In genomic region chr1:87147851-87148250, GRCh38 we compare ENCODE assay signal across 33 cellular contexts.
A peak's percentile ranks its signal among the peaks of the same experiment; 100 is the strongest.
DNase-seq lines count a peak whose midpoint lies in the region; ATAC-seq and TF ChIP-seq lines count a peak whose summit lies in the region.
"Had no signal": no experiment of that assay in that cellular context is flagged by ENCODE, and none has a peak within 500 bp of the region (broad histone marks: within the 10 kb centered on the region; RNA-seq: fewer than 3 reads in every experiment).

No MANE protein-coding gene starts in this region.

- no peak overlapping the region for H2BK5ac ChIP-seq in trophoblast cell (ENCODE audit: low read depth, low read length, poor library complexity)

- H3K9ac ChIP-seq in trophoblast cell (ENCODE audit: low read length): no peak overlapping the region
- H3K9ac ChIP-seq in stomach smooth muscle (ENCODE audit: low read length in 2 of 2): no peak overlapping the region
- H3K9ac ChIP-seq: BLaER1; BLaER1 treated with 17β-estradiol and CSF1 and Interleukin-3, amounts not matched to agents 10 nM and 100 nM had no signal

- H2BK120ac ChIP-seq in trophoblast cell (ENCODE audit: insufficient read depth, low read length, poor library complexity): no peak overlapping the region

- peak overlapping the region; percentile 57 for H4K91ac ChIP-seq in trophoblast cell (ENCODE audit: low read depth, low read length)

- H3K4me1 ChIP-seq in trophoblast cell (ENCODE audit: control insufficient read depth in 1 of 2, insufficient read depth in 2 of 2, low read length in 2 of 2) (peaks cover 14 to 18% of the 10 kb centered on the region in 2 experiments), stomach smooth muscle (ENCODE audit: control insufficient read depth, insufficient read depth, low read length) (peaks cover 36% of the 10 kb centered on the region), vagina (peaks cover 33% of the 10 kb centered on the region)
- H3K4me1 ChIP-seq: A549, Caco-2 had no signal

- no peaks in the 10 kb centered on the region for H3K79me2 ChIP-seq in trophoblast cell (ENCODE audit: control insufficient read depth, insufficient read depth, low read length, poor library complexity)

- no peak overlapping the region for H3K18ac ChIP-seq in trophoblast cell (ENCODE audit: low read length)

- no peak overlapping the region for H4K8ac ChIP-seq in trophoblast cell (ENCODE audit: low read depth, low read length)

- H3K14ac ChIP-seq in trophoblast cell (ENCODE audit: low read length): no peak overlapping the region

- no peaks in the 10 kb centered on the region for H3K9me3 ChIP-seq in trophoblast cell (ENCODE audit: insufficient read depth, low read depth, low read length)
- H3K9me3 ChIP-seq in stomach smooth muscle (ENCODE audit: control insufficient read depth in 2 of 2, low read length in 2 of 2): no peaks in the 10 kb centered on the region
- H3K9me3 ChIP-seq in vagina: no peaks in the 10 kb centered on the region
- H3K9me3 ChIP-seq: A549; BE2C; BLaER1; BLaER1 treated with 17β-estradiol and CSF1 and Interleukin-3, amounts not matched to agents 10 nM and 100 nM; Caco-2 had no signal

- CTCF ChIA-PET in T-cell (lab: Charles Lee): interaction anchor here in 1 of 2 donors (0.8 kb wide), 1 partner anchor 16 kb away, joined by 4 read pairs; no protein-coding TSS in a partner anchor

- peak; percentile 27 for DNase-seq in DMS53 (lab: John Stamatoyannopoulos, UW)
- DNase-seq in DMS53 treated with DMSO at 0.1 percent for 48 hours (lab: John Stamatoyannopoulos, UW; ENCODE audit: unreplicated experiment): no peak
- DNase-seq in trophoblast cell: peak; percentile 48 to 91
- no peak for DNase-seq in vagina (ENCODE audit: extremely low spot score in 2 of 2)
- no peak for DNase-seq in T-helper 1 cell
- no peak for DNase-seq in NCI-H226
- DNase-seq in T-cell: no peak
- DNase-seq: 8988T; ACHN; BE2C; C1 segment of cervical spinal cord; Caco-2; Calu3; CD4-positive, alpha-beta memory T cell; CD4-positive, alpha-beta T cell; CD4-positive, CD25-positive, alpha-beta regulatory T cell; CD8-positive, alpha-beta memory T cell; CD8-positive, alpha-beta T cell; COR-L47; DMS 273 treated with DMSO at 0.1 percent for 48 hours; DMS153; DMS79; DMS79 treated with DMSO at 0.1 percent for 48 hours; DND-41; EL had no signal

- no peaks in the 10 kb centered on the region for H3K9me3 Mint-ChIP-seq in T-cell
- H3K9me3 Mint-ChIP-seq: CD4-positive, alpha-beta T cell; CD8-positive, alpha-beta T cell had no signal

- H3K4me1 Mint-ChIP-seq in T-cell: peaks cover 12 to 13% (median 12%) of the 10 kb centered on the region in 3 donors

- POLR2A ChIA-PET in T-cell (lab: Charles Lee): interaction anchor here in 1 of 2 donors (0.6 kb wide), 1 partner anchor 1059 kb away, joined by 3 read pairs; no protein-coding TSS in a partner anchor

- TF ChIP-seq CTCF in vagina (IDR thresholded peaks at IDR 0.05): no peak

- H3K4me3 Mint-ChIP-seq in T-cell: no peak overlapping the region
- H3K4me3 Mint-ChIP-seq: B cell; CD4-positive, alpha-beta memory T cell; CD4-positive, alpha-beta T cell; CD4-positive, CD25-positive, alpha-beta regulatory T cell; CD8-positive, alpha-beta memory T cell; CD8-positive, alpha-beta T cell had no signal

- H3K36me3 ChIP-seq in trophoblast cell (ENCODE audit: control insufficient read depth in 1 of 2, insufficient read depth in 2 of 2, low read length in 2 of 2) (no peaks in the 10 kb centered on the region), stomach smooth muscle (ENCODE audit: control insufficient read depth in 2 of 2, insufficient read depth in 2 of 2, low read length in 2 of 2) (no peaks in the 10 kb centered on the region), vagina (no peaks in the 10 kb centered on the region)
- H3K36me3 ChIP-seq: BE2C; BLaER1; BLaER1 treated with 17β-estradiol and CSF1 and Interleukin-3, amounts not matched to agents 10 nM and 100 nM had no signal

- H3K27ac ChIP-seq in trophoblast cell (ENCODE audit: low read depth, low read length) (no peak overlapping the region), stomach smooth muscle (ENCODE audit: low read length) (peak overlapping the region; percentile 25), vagina (peak overlapping the region; percentile 64)
- H3K27ac ChIP-seq: 22Rv1, A549, BLaER1, C4-2B had no signal

- H2AFZ ChIP-seq in trophoblast cell (ENCODE audit: insufficient read depth, low read length, poor library complexity): no peak overlapping the region

- H3K27me3 ChIP-seq in trophoblast cell (ENCODE audit: insufficient read depth, low read length) (no peaks in the 10 kb centered on the region), stomach smooth muscle (ENCODE audit: control insufficient read depth in 1 of 2, insufficient read depth in 2 of 2, low read length in 2 of 2) (no peaks in the 10 kb centered on the region), vagina (no peaks in the 10 kb centered on the region)
- H3K27me3 ChIP-seq: BE2C; BLaER1; BLaER1 treated with 17β-estradiol and CSF1 and Interleukin-3, amounts not matched to agents 10 nM and 100 nM had no signal

- no peak overlapping the region for H3K23ac ChIP-seq in trophoblast cell (ENCODE audit: low read length)

- H4K12ac ChIP-seq in trophoblast cell (ENCODE audit: low read depth, low read length): no peak overlapping the region

- no peaks in the 10 kb centered on the region for H3K36me3 Mint-ChIP-seq in T-cell
- H3K36me3 Mint-ChIP-seq: CD14-positive monocyte; CD4-positive, alpha-beta memory T cell; CD8-positive, alpha-beta memory T cell; CD8-positive, alpha-beta T cell had no signal

- intact Hi-C loops in vagina (cut with DNase I): no loop called here

- no peak overlapping the region for H3K4me2 ChIP-seq in trophoblast cell (ENCODE audit: low read length)
- H3K4me2 ChIP-seq: A549, BLaER1 had no signal

- H3K79me1 ChIP-seq in trophoblast cell (ENCODE audit: low read length): peaks cover 24% of the 10 kb centered on the region

- no peak overlapping the region for H3K27ac Mint-ChIP-seq in T-cell
- H3K27ac Mint-ChIP-seq: B cell; CD4-positive, alpha-beta memory T cell; CD4-positive, alpha-beta T cell; CD4-positive, CD25-positive, alpha-beta regulatory T cell; CD8-positive, alpha-beta memory T cell; CD8-positive, alpha-beta T cell had no signal

- no peak overlapping the region for H3K4me3 ChIP-seq in trophoblast cell (ENCODE audit: low read depth, low read length)
- H3K4me3 ChIP-seq in stomach smooth muscle (ENCODE audit: low read length in 2 of 2): no peak overlapping the region
- no peak overlapping the region for H3K4me3 ChIP-seq in vagina
- H3K4me3 ChIP-seq: A549; BLaER1; BLaER1 treated with 17β-estradiol and CSF1 and Interleukin-3, amounts not matched to agents 10 nM and 100 nM had no signal

- no peak overlapping the region for H2AK5ac ChIP-seq in trophoblast cell (ENCODE audit: low read length)

- no peak overlapping the region for H3K4ac ChIP-seq in trophoblast cell (ENCODE audit: low read depth, low read length)

- peaks cover 25 to 32% of the 10 kb centered on the region in 2 donors for H3K27me3 Mint-ChIP-seq in T-cell

- no peak overlapping the region for H2BK12ac ChIP-seq in trophoblast cell (ENCODE audit: low read length)

- ATAC-seq in T-cell (replicated peaks in 1 of 4): no peak
- ATAC-seq: A549; CD8-positive, alpha-beta T cell had no signal

- TF ChIP-seq POLR2A in vagina (IDR thresholded peaks at IDR 0.05): no peak

- no CpG with 5 or more reads among the region's 3 CpGs for WGBS in trophoblast cell (ENCODE audit: extremely low coverage, insufficient coverage, insufficient read length)

Comparison
In these comparisons a context has a peak if more than half of its experiments do, and no peak if none do; other contexts are left out.
1. DNase-seq: peak in DMS53 (single experiment) and trophoblast cell (2 of 2); none in DMS53 treated with DMSO at 0.1 percent for 48 hours (single experiment), vagina (0 of 2), T-helper 1 cell (0 of 5), NCI-H226 (single experiment) and T-cell (0 of 34).